In the genomic region with DNA sequence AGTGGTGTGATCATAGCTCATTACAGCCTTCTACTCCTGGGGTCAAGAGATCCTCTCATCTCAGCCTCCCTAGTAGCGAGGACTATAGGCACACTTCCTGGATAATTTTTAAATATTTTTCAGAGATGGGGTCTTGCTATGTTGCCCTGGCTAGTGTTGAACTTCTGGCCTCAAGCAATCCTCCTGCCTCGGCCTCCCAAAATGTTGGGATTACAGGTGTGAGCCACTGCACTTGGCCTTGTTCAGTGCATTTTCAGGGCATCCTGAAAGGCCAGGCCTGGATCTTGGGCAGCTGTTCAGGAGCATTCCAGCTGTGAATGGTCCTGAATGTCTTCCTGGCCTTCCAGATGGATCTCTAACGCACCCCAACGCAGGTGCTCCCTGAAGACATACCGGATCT, we compare ENCODE assay signal across 1 cellular context.
TF ChIP-seq lines count a peak whose summit lies in the region.

No MANE protein-coding gene starts in this region.

TF ChIP-seq in HCT116, 20 proteins besides CTCF, POLR2A, EP300 and RAD21 (continued from another document):
- TF ChIP-seq, protein P1, sequence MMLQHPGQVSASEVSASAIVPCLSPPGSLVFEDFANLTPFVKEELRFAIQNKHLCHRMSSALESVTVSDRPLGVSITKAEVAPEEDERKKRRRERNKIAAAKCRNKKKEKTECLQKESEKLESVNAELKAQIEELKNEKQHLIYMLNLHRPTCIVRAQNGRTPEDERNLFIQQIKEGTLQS (IDR thresholded peaks at IDR 0.05): no peak
- no peak for TF ChIP-seq EZH2 (IDR thresholded peaks at IDR 0.05)
- no peak for TF ChIP-seq SRF (IDR thresholded peaks at IDR 0.05; ENCODE audit: low read depth)
- no peak for TF ChIP-seq ZNF274 (IDR thresholded peaks at IDR 0.05; ENCODE audit: low read depth, low read length)
- no peak for TF ChIP-seq SIN3A (IDR thresholded peaks at IDR 0.05; ENCODE audit: low read depth)
- TF ChIP-seq, protein P2, sequence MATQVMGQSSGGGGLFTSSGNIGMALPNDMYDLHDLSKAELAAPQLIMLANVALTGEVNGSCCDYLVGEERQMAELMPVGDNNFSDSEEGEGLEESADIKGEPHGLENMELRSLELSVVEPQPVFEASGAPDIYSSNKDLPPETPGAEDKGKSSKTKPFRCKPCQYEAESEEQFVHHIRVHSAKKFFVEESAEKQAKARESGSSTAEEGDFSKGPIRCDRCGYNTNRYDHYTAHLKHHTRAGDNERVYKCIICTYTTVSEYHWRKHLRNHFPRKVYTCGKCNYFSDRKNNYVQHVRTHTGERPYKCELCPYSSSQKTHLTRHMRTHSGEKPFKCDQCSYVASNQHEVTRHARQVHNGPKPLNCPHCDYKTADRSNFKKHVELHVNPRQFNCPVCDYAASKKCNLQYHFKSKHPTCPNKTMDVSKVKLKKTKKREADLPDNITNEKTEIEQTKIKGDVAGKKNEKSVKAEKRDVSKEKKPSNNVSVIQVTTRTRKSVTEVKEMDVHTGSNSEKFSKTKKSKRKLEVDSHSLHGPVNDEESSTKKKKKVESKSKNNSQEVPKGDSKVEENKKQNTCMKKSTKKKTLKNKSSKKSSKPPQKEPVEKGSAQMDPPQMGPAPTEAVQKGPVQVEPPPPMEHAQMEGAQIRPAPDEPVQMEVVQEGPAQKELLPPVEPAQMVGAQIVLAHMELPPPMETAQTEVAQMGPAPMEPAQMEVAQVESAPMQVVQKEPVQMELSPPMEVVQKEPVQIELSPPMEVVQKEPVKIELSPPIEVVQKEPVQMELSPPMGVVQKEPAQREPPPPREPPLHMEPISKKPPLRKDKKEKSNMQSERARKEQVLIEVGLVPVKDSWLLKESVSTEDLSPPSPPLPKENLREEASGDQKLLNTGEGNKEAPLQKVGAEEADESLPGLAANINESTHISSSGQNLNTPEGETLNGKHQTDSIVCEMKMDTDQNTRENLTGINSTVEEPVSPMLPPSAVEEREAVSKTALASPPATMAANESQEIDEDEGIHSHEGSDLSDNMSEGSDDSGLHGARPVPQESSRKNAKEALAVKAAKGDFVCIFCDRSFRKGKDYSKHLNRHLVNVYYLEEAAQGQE (IDR thresholded peaks at IDR 0.05; ENCODE audit: low read depth): no peak
TF ChIP-seq in HCT116: peak in this region for 0.
